ENCODE assay signal across 22 cellular contexts in the genomic region with DNA sequence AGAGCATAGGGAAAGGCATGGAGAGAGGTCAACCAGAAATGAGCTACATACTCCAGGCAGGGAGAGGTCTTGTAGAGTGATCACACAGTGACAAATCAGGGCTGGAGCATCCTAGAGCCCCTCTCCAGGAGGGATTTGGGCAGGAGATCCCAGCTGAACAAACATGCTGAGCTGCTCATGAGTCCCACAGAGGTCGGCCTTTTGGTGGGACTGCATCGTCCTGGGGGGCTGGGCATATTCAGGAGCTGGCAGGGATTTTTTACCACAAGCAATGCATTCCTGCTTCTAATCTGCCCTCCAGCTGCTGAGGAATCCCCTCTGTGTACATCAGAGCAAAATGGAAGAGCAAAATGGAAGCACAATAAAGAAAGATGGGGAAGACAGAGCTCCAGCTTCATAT.
"Had no signal": no experiment of that assay in that cellular context is flagged by ENCODE, and none has a peak within 500 bp of the region (broad histone marks: within the 10 kb centered on the region; RNA-seq: fewer than 3 reads in every experiment).

No MANE protein-coding gene starts in this region.

- H3K36me3 ChIP-seq: colonic mucosa, esophagus muscularis mucosa, esophagus squamous epithelium, gastrocnemius medialis, gastroesophageal sphincter, heart left ventricle, heart right ventricle had no signal

- H3K9me3 ChIP-seq: colonic mucosa, esophagus muscularis mucosa, esophagus squamous epithelium, gastrocnemius medialis, gastroesophageal sphincter, heart left ventricle, heart right ventricle had no signal

- H3K27ac ChIP-seq: colonic mucosa, coronary artery, epithelial cell of prostate, esophagus muscularis mucosa, esophagus squamous epithelium, foreskin keratinocyte, gastrocnemius medialis, gastroesophageal sphincter, heart left ventricle, heart right ventricle had no signal

- H3K4me1 ChIP-seq: colonic mucosa, esophagus muscularis mucosa, esophagus squamous epithelium, foreskin keratinocyte, gastrocnemius medialis, gastroesophageal sphincter, heart left ventricle, heart right ventricle had no signal

- H3K4me3 ChIP-seq: colonic mucosa, coronary artery, dorsolateral prefrontal cortex, esophagus muscularis mucosa, esophagus squamous epithelium, gastrocnemius medialis, gastroesophageal sphincter, heart left ventricle, heart right ventricle had no signal

- DNase-seq: colonic mucosa; cortex of kidney; dorsolateral prefrontal cortex; effector CD4-positive, alpha-beta T cell; effector CD8-positive, alpha-beta T cell; effector memory CD4-positive, alpha-beta T cell; effector memory CD8-positive, alpha-beta T cell; endodermal cell; erythroblast; esophagus squamous epithelium; foreskin fibroblast; foreskin keratinocyte; foreskin melanocyte; gastrocnemius medialis; glutamatergic neuron; head of caudate nucleus; heart left ventricle; heart right ventricle had no signal

- H3K27me3 ChIP-seq: colonic mucosa, dorsolateral prefrontal cortex, esophagus squamous epithelium, foreskin keratinocyte, gastrocnemius medialis, heart left ventricle had no signal
